12 cellular contexts compared by ENCODE assay signal in the genomic region with DNA sequence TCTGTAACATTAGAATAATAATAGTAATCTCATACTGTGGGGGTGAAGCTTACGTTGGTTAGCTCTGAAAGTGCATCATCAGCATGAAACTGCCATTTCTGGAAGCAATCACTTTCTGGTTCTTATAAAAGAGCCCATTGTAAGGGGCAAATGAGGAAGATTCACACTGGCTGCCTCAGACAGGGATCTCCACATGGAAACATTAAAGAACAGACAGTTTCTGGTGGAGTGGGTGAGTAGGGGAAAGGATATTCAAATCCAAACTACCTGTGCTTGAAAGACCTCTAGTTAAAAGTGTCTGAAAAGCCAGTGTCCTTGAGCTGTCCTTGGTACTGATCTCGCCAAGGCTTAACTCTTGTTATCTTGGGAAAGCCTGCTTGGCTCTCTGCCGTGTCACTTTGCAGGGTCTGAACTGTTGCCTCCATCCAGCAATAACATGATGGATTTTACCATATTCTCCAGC. TPM values are rescaled to one million over a fixed set of nuclear protein-coding genes. Genes with fewer than 3 reads are reported as not detected.
DNase-seq lines count a peak whose midpoint lies in the region; ATAC-seq, FAIRE-seq and TF ChIP-seq lines count a peak whose summit lies in the region.
"Had no signal": no experiment of that assay in that cellular context is flagged by ENCODE, and none has a peak within 500 bp of the region (broad histone marks: within the 10 kb centered on the region; RNA-seq: fewer than 3 reads in every experiment).

No MANE protein-coding gene starts in this region.

- WGBS in H1 (ENCODE audit: extremely low coverage in 1 of 2, insufficient coverage in 1 of 2, insufficient read length in 1 of 2, insufficient replicate concordance in 2 of 2, low coverage in 1 of 2, low lambda C conversion rate in 2 of 2, missing lambda C conversion rate in 1 of 2), 2 experiments = 42% methylated on average over 3 of the region's 3 CpGs; no CpG with 5 or more reads in 1 of the 2 experiments

- H3K36me3 ChIP-seq in NT2/D1 (ENCODE audit: insufficient read depth, insufficient read length, low read length) (no peaks in the 10 kb centered on the region), H1 (ENCODE audit: control insufficient read depth in 2 of 4, insufficient read depth in 4 of 4, low read length in 3 of 4) (no peaks in the 10 kb centered on the region)
- H3K36me3 ChIP-seq: neutrophil, thoracic aorta had no signal

- H3K4ac ChIP-seq in H1 (replicated peaks; ENCODE audit: insufficient read length, low read depth, low read length) = no peak overlapping the region

- H3K27ac Mint-ChIP-seq in nephron progenitor cell = no peak overlapping the region
- H3K27ac Mint-ChIP-seq: activated T-cell treated with anti-CD3 and anti-CD28 coated beads, Interleukin-2, amount 50 U/mL, for 24 hours had no signal

- TF ChIP-seq EP300 in H1 (IDR thresholded peaks at IDR 0.05; ENCODE audit: borderline replicate concordance in 1 of 2, low read depth in 2 of 2, low read length in 2 of 2) = no peak

- H3K9me3 ChIP-seq in NT2/D1 (ENCODE audit: insufficient read depth, low read length) (no peaks in the 10 kb centered on the region), H1 (ENCODE audit: insufficient read depth in 2 of 2, low read depth in 1 of 2, low read length in 1 of 2) (no peaks in the 10 kb centered on the region)
- H3K9me3 ChIP-seq: neutrophil, thoracic aorta had no signal

- no peak overlapping the region for H2BK15ac ChIP-seq in H1 (ENCODE audit: low read length)

- no peak for TF ChIP-seq POLR2A in H1 (IDR thresholded peaks at IDR 0.05; ENCODE audit: control extremely low read depth in 1 of 2, low read depth in 2 of 2, low read length in 2 of 2)

- H3K9ac ChIP-seq in NT2/D1 (ENCODE audit: insufficient read length, low read depth) = no peak overlapping the region
- no peak overlapping the region for H3K9ac ChIP-seq in H1 (replicated peaks in 1 of 4; ENCODE audit: extremely low read depth in 1 of 4, low read depth in 3 of 4, low read length in 3 of 4)

- no peak overlapping the region for H3K56ac ChIP-seq in H1 (replicated peaks; ENCODE audit: insufficient read length, low read depth, low read length)

- H3K18ac ChIP-seq in H1 (ENCODE audit: extremely low read depth, low read length) = no peak overlapping the region

- POLR2A ChIA-PET in HEK293T (lab: Yijun Ruan, JAX) = no interaction called here
- POLR2A ChIA-PET in H1 (lab: Charles Lee; ENCODE audit: partially characterized antibody) = interaction anchor here (1.0 kb wide), 1 partner anchor 18 kb away, joined by 3 read pairs; no protein-coding TSS in a partner anchor

- CTCF ChIA-PET in HEK293T (lab: Yijun Ruan, JAX) = no interaction called here
- CTCF ChIA-PET in H1 (lab: Charles Lee; ENCODE audit: partially characterized antibody) = interaction anchor here (0.9 to 1.7 kb wide), 6 partner anchors 8 to 209 kb away, joined by 3 to 7 read pairs (median 4); no protein-coding TSS in a partner anchor

- no peaks in the 10 kb centered on the region for H3K36me3 Mint-ChIP-seq in nephron progenitor cell (ENCODE audit: low read depth)

- no peak overlapping the region for H4K8ac ChIP-seq in H1 (ENCODE audit: extremely low read depth, insufficient read depth, low read length)

- no peak overlapping the region for H4K5ac ChIP-seq in H1 (ENCODE audit: insufficient read length, low read depth, low read length)

- H3K79me2 ChIP-seq in H1 (ENCODE audit: control insufficient read depth in 1 of 2, insufficient read depth in 2 of 2, low read length in 2 of 2) = no peaks in the 10 kb centered on the region

- no peak overlapping the region for H2BK12ac ChIP-seq in H1 (ENCODE audit: low read depth, low read length)

- H3K4me3 Mint-ChIP-seq in nephron progenitor cell = no peak overlapping the region
- H3K4me3 Mint-ChIP-seq: activated T-cell treated with anti-CD3 and anti-CD28 coated beads, Interleukin-2, amount 50 U/mL, for 24 hours had no signal

- no peaks in the 10 kb centered on the region for H3K4me1 Mint-ChIP-seq in nephron progenitor cell

- H2AK5ac ChIP-seq in H1 (ENCODE audit: low read depth, low read length) = no peak overlapping the region

- no peak overlapping the region for H2BK5ac ChIP-seq in H1 (ENCODE audit: low read depth, low read length)

- H3K4me1 ChIP-seq in NT2/D1 (ENCODE audit: insufficient read depth, insufficient read length) (no peaks in the 10 kb centered on the region), H1 (replicated peaks in 1 of 4; ENCODE audit: control insufficient read depth in 3 of 4, insufficient read depth in 4 of 4, low read length in 3 of 4) (no peaks in the 10 kb centered on the region)

- no peak for TF ChIP-seq RAD21 in H1 (IDR thresholded peaks at IDR 0.05 in 1 of 2, conservative IDR thresholded peaks at IDR 0.05 in 1 of 2; ENCODE audit: low read depth in 2 of 2, low read length in 2 of 2)

- no peaks in the 10 kb centered on the region for H4K20me1 ChIP-seq in H1 (replicated peaks in 1 of 2; ENCODE audit: control insufficient read depth in 1 of 2, insufficient read depth in 2 of 2, low read length in 2 of 2)

- peaks cover 32% of the 10 kb centered on the region for H3K27me3 Mint-ChIP-seq in nephron progenitor cell (ENCODE audit: low read depth, poor library complexity)

- H3K27me3 ChIP-seq in NT2/D1 (ENCODE audit: insufficient read depth, insufficient read length) (peaks cover 82% of the 10 kb centered on the region), H1 (replicated peaks in 1 of 4; ENCODE audit: control insufficient read depth in 3 of 4, extremely low read depth in 1 of 4, insufficient read depth in 3 of 4, low read length in 3 of 4) (peaks cover 0 to 2% (median 0%) of the 10 kb centered on the region in 4 experiments; a peak in 1 of 7 replicates)

- no peak overlapping the region for H3K27ac ChIP-seq in H1 (ENCODE audit: low read depth, low read length)
- H3K27ac ChIP-seq: neutrophil, thoracic aorta had no signal

- peak; percentile 81 for FAIRE-seq in H1 (lab: Jason Lieb, UNC)
- FAIRE-seq: colon had no signal

- no peak overlapping the region for H3K23ac ChIP-seq in H1 (ENCODE audit: insufficient read length)

- no peak overlapping the region for H3K14ac ChIP-seq in H1 (ENCODE audit: insufficient read length)

- H3K79me1 ChIP-seq in H1 (ENCODE audit: low read depth, low read length) = no peaks in the 10 kb centered on the region

- H2BK20ac ChIP-seq in H1 (ENCODE audit: low read length) = no peak overlapping the region

- H3K9me3 Mint-ChIP-seq in nephron progenitor cell = peaks cover 1% of the 10 kb centered on the region
- H3K9me3 Mint-ChIP-seq: activated T-cell treated with anti-CD3 and anti-CD28 coated beads, Interleukin-2, amount 50 U/mL, for 24 hours had no signal

- no peak overlapping the region for H2AFZ ChIP-seq in H1 (ENCODE audit: low read length)

- no peak for TF ChIP-seq CTCF in H1 (IDR thresholded peaks at IDR 0.05; ENCODE audit: control extremely low read depth in 1 of 3, insufficient read depth in 1 of 3, low read depth in 1 of 3, low read length in 3 of 3)
- TF ChIP-seq CTCF in nephron progenitor cell (IDR thresholded peaks at IDR 0.05) = no peak
- TF ChIP-seq CTCF in GM20000 (IDR thresholded peaks at IDR 0.05; ENCODE audit: extremely low read depth, missing control alignments) = no peak

- H2BK120ac ChIP-seq in H1 (replicated peaks; ENCODE audit: low read depth, low read length) = no peak overlapping the region

- H3K23me2 ChIP-seq in H1 (ENCODE audit: low read depth, low read length) = no peaks in the 10 kb centered on the region

- DNase-seq in HEK293T (ENCODE audit: extremely low spot score) = peak; percentile 32
- peak; percentile 23 for DNase-seq in NT2/D1 (ENCODE audit: low read depth, low spot score)
- peak in 1 of 2 experiments; percentile 49 for DNase-seq in H1 (ENCODE audit: low read depth in 1 of 2, low spot score in 2 of 2)
- peak; percentile 61 for DNase-seq in nephron progenitor cell
- no peak for DNase-seq in GM20000 (ENCODE audit: low spot score)
- DNase-seq: activated T-cell treated with anti-CD3 and anti-CD28 coated beads, Interleukin-2, amount 50 U/mL, for 24 hours; SW 1271 had no signal

- no peak for ATAC-seq in HG03159 (IDR thresholded peaks at IDR 0.05; ENCODE audit: unreplicated experiment)
- ATAC-seq in GM19463 (IDR thresholded peaks at IDR 0.05; ENCODE audit: unreplicated experiment) = no peak

- no peak overlapping the region for H3K4me3 ChIP-seq in NT2/D1 (ENCODE audit: insufficient read length, low read depth)
- H3K4me3 ChIP-seq in H1 (ENCODE audit: extremely low read depth in 1 of 4, insufficient read depth in 2 of 4, low read depth in 3 of 4, low read length in 4 of 4) = no peak overlapping the region
- H3K4me3 ChIP-seq: thoracic aorta had no signal

- no peak overlapping the region for H3K4me2 ChIP-seq in H1 (ENCODE audit: insufficient read depth in 1 of 2, low read depth in 2 of 2, low read length in 2 of 2)

- no peak overlapping the region for H4K91ac ChIP-seq in H1 (replicated peaks; ENCODE audit: insufficient read length, low read length)

TF ChIP-seq in HEK293T, 16 proteins besides CTCF, POLR2A, EP300 and RAD21 (continues in another document):
- no peak for TF ChIP-seq FOXA1 (IDR thresholded peaks at IDR 0.05)

TF ChIP-seq in H1, 55 proteins besides CTCF, POLR2A, EP300 and RAD21:
- TF ChIP-seq YY1 (IDR thresholded peaks at IDR 0.05; ENCODE audit: low read depth, low read length) (no peak), MAFK (IDR thresholded peaks at IDR 0.05; ENCODE audit: low read depth, low read length) (peak; percentile 35), SIN3A (conservative IDR thresholded peaks at IDR 0.05 in 1 of 2, IDR thresholded peaks at IDR 0.05 in 1 of 2; ENCODE audit: low read depth in 1 of 2, low read length in 2 of 2) (0 out of 4 replicates have a peak, but pooled peaks of 1 of the 2 experiments have one; percentile 54)

RNA-seq across cellular contexts. Expression of a gene that starts 19.1 kb away (rescaled TPM):
- total RNA-seq in H1 (2021; fragmentation: NEBNext Ultra II Directional; extraction: Animal tissue kit (Norgen Biotek cat#: 25700)) = 1.5 and 2.0 TPM in 2 replicates
- polyA plus RNA-seq in H1 (2011; rRNA removed) = 2.3 and 2.9 TPM in 2 replicates
- polyA plus RNA-seq in H1 (2011; cell fraction: cytosol; rRNA removed) = 1.7 TPM
- polyA plus RNA-seq in H1 (2011; cell fraction: nucleus; rRNA removed) = 1.3 TPM
- polyA plus RNA-seq in H1 (2012, experiment 1 of 2) = 0.76 to 1.3 TPM (median 1.1 TPM) in 4 replicates
- 1.3 TPM for polyA plus RNA-seq in H1 (2012, experiment 2 of 2)
- polyA plus RNA-seq in H1 (2013, experiment 1 of 2) = 1.6 TPM
- 2.1 TPM for polyA plus RNA-seq in H1 (2013, experiment 2 of 2)
- 3.2 and 3.9 TPM in 2 replicates for polyA minus RNA-seq in H1 (2011; rRNA and poly(A)+ RNA removed)
- 1.0 TPM for polyA minus RNA-seq in H1 (2011; cell fraction: cytosol; rRNA and poly(A)+ RNA removed)
- polyA minus RNA-seq in H1 (2011; cell fraction: nucleus; rRNA and poly(A)+ RNA removed) = 1.7 TPM
